In genomic region chr20:49335456-49335855, GRCh38 we compare ENCODE assay signal across 35 cellular contexts.
"Had no signal": no experiment of that assay in that cellular context is flagged by ENCODE, and none has a peak within 500 bp of the region (broad histone marks: within the 10 kb centered on the region; RNA-seq: fewer than 3 reads in every experiment).

No MANE protein-coding gene starts in this region.

- DNase-seq: Karpas-422, Kasumi-1, MG63, MM.1S, MV-4-11, NCI-H1048, NCI-H1092, NCI-H1092 treated with DMSO at 0.1 percent for 48 hours, NCI-H1105, NCI-H1105 treated with DMSO at 0.1 percent for 48 hours, NCI-H1417, NCI-H1417 treated with DMSO at 0.1 percent for 48 hours, NCI-H1436, NCI-H1436 treated with DMSO at 0.1 percent for 48 hours, NCI-H146, NCI-H1694, NCI-H1694 treated with DMSO at 0.1 percent for 48 hours, NCI-H187, NCI-H187 treated with DMSO at 0.1 percent for 48 hours, NCI-H1930, NCI-H2029, NCI-H2029 treated with DMSO at 0.1 percent for 48 hours, NCI-H2081, NCI-H2081 treated with DMSO at 0.1 percent for 48 hours, NCI-H2107, NCI-H2171, NCI-H2171 treated with DMSO at 0.1 percent for 48 hours, NCI-H2227 treated with DMSO at 0.1 percent for 48 hours, NCI-H226, NCI-H345, NCI-H446, NCI-H446 treated with DMSO at 0.1 percent for 48 hours, NCI-H510A, NCI-H510A treated with DMSO at 0.1 percent for 48 hours had no signal

- H3K27ac ChIP-seq: KMS-11 had no signal

- H3K9me3 ChIP-seq: MG63 had no signal

- H3K27me3 ChIP-seq: MG63 had no signal

- H3K36me3 ChIP-seq: MG63 had no signal

- H3K4me3 ChIP-seq: MG63 had no signal
